25 cellular contexts compared by ENCODE assay signal in the genomic region with DNA sequence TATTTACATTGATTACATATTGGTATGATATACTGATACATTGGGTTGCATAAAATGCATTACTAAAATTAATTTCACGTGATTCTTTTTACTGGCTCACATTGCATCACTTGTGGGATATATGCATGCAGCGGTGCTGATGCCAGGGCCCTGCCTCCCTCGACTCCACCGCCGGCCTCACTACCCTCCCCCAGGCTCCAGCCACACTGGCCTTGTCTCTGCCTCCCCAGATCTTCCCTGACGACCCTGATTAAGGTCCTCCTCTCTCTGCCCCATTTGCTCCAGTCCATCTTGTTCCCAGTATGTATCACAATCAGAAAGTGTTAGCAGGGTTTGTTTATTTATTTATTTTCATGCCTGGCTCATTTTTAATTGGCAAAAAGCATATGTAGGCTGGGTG.
"Had no signal": no experiment of that assay in that cellular context is flagged by ENCODE, and none has a peak within 500 bp of the region (broad histone marks: within the 10 kb centered on the region; RNA-seq: fewer than 3 reads in every experiment).

No MANE protein-coding gene starts in this region.

- H3K4me3 ChIP-seq: left ventricle myocardium inferior, psoas muscle, right lobe of liver, smooth muscle cell, tibial nerve, vagina had no signal

- H3K27ac Mint-ChIP-seq: immature natural killer cell; naive thymus-derived CD8-positive, alpha-beta T cell; stimulated activated memory B cell treated with anti-CD40 and anti-IgM and Interleukin-4, amounts not matched to agents 10 μg/mL and 1 μg/mL and 100 μg/mL, for 72 hours; stimulated activated naive CD8-positive, alpha-beta T cell treated with anti-CD3 and anti-CD28 coated beads, Interleukin-15, amount 100 ng/mL, for 72 hours; type B pancreatic cell had no signal

- ATAC-seq: naive thymus-derived CD8-positive, alpha-beta T cell; psoas muscle; right lobe of liver; stimulated activated memory B cell treated with anti-CD40 and anti-IgM and Interleukin-4, amounts not matched to agents 10 μg/mL and 1 μg/mL and 100 μg/mL, for 72 hours; stimulated activated naive CD8-positive, alpha-beta T cell treated with anti-CD3 and anti-CD28 coated beads, Interleukin-15, amount 100 ng/mL, for 72 hours had no signal

- H3K4me3 Mint-ChIP-seq: immature natural killer cell; naive thymus-derived CD8-positive, alpha-beta T cell; nephron; neural crest cell; stimulated activated memory B cell treated with anti-CD40 and anti-IgM and Interleukin-4, amounts not matched to agents 10 μg/mL and 1 μg/mL and 100 μg/mL, for 72 hours; stimulated activated naive CD8-positive, alpha-beta T cell treated with anti-CD3 and anti-CD28 coated beads, Interleukin-15, amount 100 ng/mL, for 72 hours; type B pancreatic cell had no signal

- H3K9me3 ChIP-seq: left ventricle myocardium inferior, neutrophil, psoas muscle, right lobe of liver, tibial nerve, vagina had no signal

- H3K27me3 ChIP-seq: right lobe of liver, vagina had no signal

- H3K27ac ChIP-seq: left ventricle myocardium inferior, neutrophil, parathyroid adenoma, psoas muscle, right lobe of liver, tibial nerve, vagina had no signal

- H3K4me1 Mint-ChIP-seq: immature natural killer cell; naive thymus-derived CD8-positive, alpha-beta T cell; stimulated activated memory B cell treated with anti-CD40 and anti-IgM and Interleukin-4, amounts not matched to agents 10 μg/mL and 1 μg/mL and 100 μg/mL, for 72 hours; stimulated activated naive CD8-positive, alpha-beta T cell treated with anti-CD3 and anti-CD28 coated beads, Interleukin-15, amount 100 ng/mL, for 72 hours had no signal

- H3K9me3 Mint-ChIP-seq: nephron, type B pancreatic cell had no signal

- H3K36me3 ChIP-seq: left ventricle myocardium inferior, neutrophil, right lobe of liver, tibial nerve, vagina had no signal

- H3K4me1 ChIP-seq: psoas muscle, right lobe of liver had no signal

- DNase-seq: hypothalamus; immature natural killer cell; left ventricle myocardium inferior; mammary epithelial cell; mesenchymal stem cell; naive thymus-derived CD8-positive, alpha-beta T cell; occipital lobe; psoas muscle; right lobe of liver; stimulated activated CD4-positive, alpha-beta T cell treated with anti-CD3 and anti-CD28 coated beads, Interleukin-1b, Interleukin-23, amount 100 ng/mL, for 48 hours; stimulated activated CD4-positive, alpha-beta T cell treated with anti-CD3 and anti-CD28 coated beads, Interleukin-2, amount 100 ng/mL, for 48 hours; stimulated activated CD4-positive, alpha-beta T cell treated with anti-CD3 and anti-CD28 coated beads, Interleukin-4, amount 100 ng/mL, for 4 hours; stimulated activated CD8-positive, alpha-beta memory T cell treated with anti-CD3 and anti-CD28 coated beads, Interleukin-4, amount 100 ng/mL, for 48 hours; stimulated activated naive CD4-positive, alpha-beta T cell treated with Interleukin-2 at 50 U/mL for 16 hours; stimulated activated naive CD8-positive, alpha-beta T cell treated with anti-CD3 and anti-CD28 coated beads, Interleukin-15, amount 100 ng/mL, for 72 hours; substantia nigra had no signal

- H3K36me3 Mint-ChIP-seq: immature natural killer cell; naive thymus-derived CD8-positive, alpha-beta T cell; stimulated activated memory B cell treated with anti-CD40 and anti-IgM and Interleukin-4, amounts not matched to agents 10 μg/mL and 1 μg/mL and 100 μg/mL, for 72 hours; type B pancreatic cell had no signal
